In genomic region chr22:39518996-39519680, GRCh38 we compare ENCODE assay signal across 8 cellular contexts. TPM values are rescaled to one million over a fixed set of nuclear protein-coding genes. Genes with fewer than 3 reads are reported as not detected.
DNase-seq lines count a peak whose midpoint lies in the region; ATAC-seq, FAIRE-seq and TF ChIP-seq lines count a peak whose summit lies in the region.

No MANE protein-coding gene starts in this region.

- TF ChIP-seq RAD21 in K562 (CRISPR knock-in tag; conservative IDR thresholded peaks at IDR 0.05 in 1 of 2, IDR thresholded peaks at IDR 0.05 in 1 of 2), result no peak

- H3K27ac ChIP-seq in K562 (ENCODE audit: extremely low read depth, low read depth, low read length), result peak overlapping the region; percentile 100
- peak overlapping the region; percentile 97 to 99 (median 98) for H3K27ac ChIP-seq in right lobe of liver

- H3K27ac Mint-ChIP-seq in type B pancreatic cell, result peak overlapping the region; percentile 100

- peak overlapping the region; percentile 97 for H3K4me2 ChIP-seq in K562 (ENCODE audit: insufficient read depth, low read length)

- no peaks in the 10 kb centered on the region for H3K9me3 ChIP-seq in K562 (replicated peaks; ENCODE audit: control insufficient read depth, insufficient read depth, low read depth, low read length)
- no peaks in the 10 kb centered on the region for H3K9me3 ChIP-seq in right lobe of liver

- TF ChIP-seq POLR2A in K562 (conservative IDR thresholded peaks at IDR 0.05), result no peak
- TF ChIP-seq POLR2A in right lobe of liver (IDR thresholded peaks at IDR 0.05), result no peak

- peak; percentile 20 for DNase-seq in activated T-cell treated with anti-CD3 and anti-CD28 coated beads for 24 hours (ENCODE audit: low read depth)
- no peak for DNase-seq in activated T-cell treated with anti-CD3 and anti-CD28 coated beads for 4 hours
- peak; percentile 29 for DNase-seq in NCI-H2227 treated with DMSO at 0.1 percent for 48 hours (lab: John Stamatoyannopoulos, UW)
- peak in 2 of 4 experiments; percentile 52 to 62 for DNase-seq in K562 (ENCODE audit: extremely low read depth in 1 of 4, low spot score in 3 of 4)
- DNase-seq in right lobe of liver, result peak in 1 of 3 donors; percentile 3
- no peak for DNase-seq in type B pancreatic cell (ENCODE audit: extremely low spot score, unreplicated experiment)
- no peak for DNase-seq in GM13976 (ENCODE audit: low spot score)

- H3K4me1 ChIP-seq in K562 (replicated peaks in 1 of 2; ENCODE audit: control insufficient read depth in 2 of 2, insufficient read depth in 2 of 2, low read length in 2 of 2) (peaks cover 23 to 31% of the 10 kb centered on the region in 2 experiments; a peak in 4 of 5 replicates), right lobe of liver (peaks cover 0 to 28% (median 13%) of the 10 kb centered on the region in 4 donors)

- H3K4me3 ChIP-seq in K562 (peak overlapping the region; percentile 99), right lobe of liver (peak overlapping the region; percentile 100)

- peaks cover 74% of the 10 kb centered on the region for H3K79me2 ChIP-seq in K562 (ENCODE audit: control insufficient read depth, insufficient read depth, low read length)

- no peaks in the 10 kb centered on the region for H3K9me1 ChIP-seq in K562 (ENCODE audit: control insufficient read depth, insufficient read depth, low read length)

- peak; percentile 11 for FAIRE-seq in K562 (lab: Jason Lieb, UNC)

- H3K4me1 Mint-ChIP-seq in type B pancreatic cell (ENCODE audit: unreplicated experiment), result peaks cover 38% of the 10 kb centered on the region

- in situ Hi-C loops in K562 (cut with MboI), result no loop called here
- in situ Hi-C loops in GM13976 (cut with MboI; ENCODE audit: low sequenced_read_pairs, unreplicated experiment), result loop anchor here (25.0 kb wide), 1 partner anchor 357 kb away; the partner anchor contains the start of gene CBX7

- ATAC-seq in K562 (peak; percentile 37), right lobe of liver (peak in 1 of 4 donors; percentile 1), HG03432 (IDR thresholded peaks at IDR 0.05; ENCODE audit: unreplicated experiment) (no peak)

- H3K9ac ChIP-seq in K562 (ENCODE audit: insufficient read depth in 1 of 2, low read depth in 2 of 2, low read length in 2 of 2), result peak overlapping the region; percentile 99 to 100

- TF ChIP-seq CTCF in K562 (IDR thresholded peaks at IDR 0.05 in 2 of 3, conservative IDR thresholded peaks at IDR 0.05 in 1 of 3; ENCODE audit: insufficient read depth in 2 of 3, low read depth in 1 of 3, low read length in 3 of 3) (no peak), right lobe of liver (IDR thresholded peaks at IDR 0.05) (no peak), type B pancreatic cell (conservative IDR thresholded peaks at IDR 0.05) (no peak), GM13976 (IDR thresholded peaks at IDR 0.05; ENCODE audit: borderline replicate concordance, control extremely low read depth, extremely low read depth, insufficient read depth, missing control alignments) (no peak)

- no peak for TF ChIP-seq EP300 in K562 (IDR thresholded peaks at IDR 0.05; ENCODE audit: low read length)

- peaks cover 68% of the 10 kb centered on the region for H3K36me3 ChIP-seq in K562 (ENCODE audit: control insufficient read depth, insufficient read depth, low read length)
- peaks cover 18 to 51% (median 28%) of the 10 kb centered on the region in 4 donors for H3K36me3 ChIP-seq in right lobe of liver

- CTCF ChIA-PET in K562 (lab: Yijun Ruan, JAX; ENCODE audit: low intra/inter-chr PET ratio), result interaction anchor here (1.0 kb wide), 1 partner anchor 1467 kb away, joined by 3 read pairs; no protein-coding TSS in a partner anchor

- H4K20me1 ChIP-seq in K562 (replicated peaks; ENCODE audit: control insufficient read depth, insufficient read depth, low read length), result peaks cover 32% of the 10 kb centered on the region

- WGBS in K562 (ENCODE audit: insufficient coverage, low coverage, missing lambda C conversion rate), result 4% methylated on average over 22 of the region's 24 CpGs
- 0% methylated on average over 5 of the region's 24 CpGs for WGBS in right lobe of liver (ENCODE audit: insufficient coverage, low coverage, low lambda C conversion rate, missing lambda C conversion rate)

- intact Hi-C loops in K562 (cut with micrococcal nuclease) (loop anchor here (2.0 to 5.0 kb wide), 3 partner anchors 22 to 132 kb away; no protein-coding TSS in a partner anchor), right lobe of liver (cut with DNase I) (no loop called here)

- no peaks in the 10 kb centered on the region for H3K27me3 ChIP-seq in K562 (ENCODE audit: control insufficient read depth in 2 of 2, insufficient read depth in 2 of 2, low read length in 2 of 2)
- no peaks in the 10 kb centered on the region for H3K27me3 ChIP-seq in right lobe of liver

- no peaks in the 10 kb centered on the region for H3K9me3 Mint-ChIP-seq in type B pancreatic cell

- H3K36me3 Mint-ChIP-seq in type B pancreatic cell, result peaks cover 43% of the 10 kb centered on the region

- H3K27me3 Mint-ChIP-seq in type B pancreatic cell, result peaks cover 4% of the 10 kb centered on the region

- POLR2A ChIA-PET in K562 (lab: Yijun Ruan, JAX), result interaction anchor here (0.6 to 6.1 kb wide), 28 partner anchors 8 to 1156 kb away, joined by 3 to 106 read pairs (median 4); partner anchors contain the start of genes MIEF1 and RPL3

- BruUV-seq in K562 (replicated peaks; lab: Mats Ljungman, UMichigan), result no TSS peak

- peak overlapping the region; percentile 100 for H3K4me3 Mint-ChIP-seq in type B pancreatic cell

- peak overlapping the region; percentile 84 for H2AFZ ChIP-seq in K562 (ENCODE audit: low read depth, low read length)

RNA-seq across cellular contexts. Expression of gene ATF4, which starts 1.2 kb away (rescaled TPM):
- total RNA-seq in K562 (2011; cell fraction: chromatin; rRNA removed; ENCODE audit: low replicate concordance), result 183 and 296 TPM in 2 replicates
- total RNA-seq in K562 (2011; cell fraction: nucleolus; rRNA removed), result 255 and 271 TPM in 2 replicates
- 227 and 246 TPM in 2 replicates for total RNA-seq in K562 (2011; cell fraction: nucleoplasm; rRNA removed)
- total RNA-seq in K562 (2014; rRNA removed), result 311 and 355 TPM in 2 replicates
- 320 and 405 TPM in 2 replicates for total RNA-seq in K562 (2014; rRNA removed; fragmentation: Illumina TruSeq; extraction: Trizol)
- total RNA-seq in K562 (2015; rRNA removed; fragmentation: Illumina TruSeq; extraction: Trizol), result 153 and 156 TPM in 2 replicates
- total RNA-seq in K562 (2021), result 308 and 361 TPM in 2 replicates
- polyA plus RNA-seq in K562 (2011; rRNA removed), result 669 and 756 TPM in 2 replicates
- polyA plus RNA-seq in K562 (2011; cell fraction: cytosol; rRNA removed), result 757 and 998 TPM in 2 replicates
- polyA plus RNA-seq in K562 (2011; cell fraction: nucleus; rRNA removed), result 651 and 768 TPM in 2 replicates
- polyA plus RNA-seq in K562 (2012), result 264 and 832 TPM in 2 replicates
- polyA plus RNA-seq in K562 (2014; fragmentation: Illumina TruSeq; extraction: Trizol), result 528 and 598 TPM in 2 replicates
- polyA plus RNA-seq in K562 (2014; fragmentation: Nextera tagmentation; extraction: Ambion mirVana), result 100 to 1,000 TPM in 1 of 2 experiments, 10 to 100 TPM in 1; 93.1 to 125 TPM
- 638 and 723 TPM in 2 replicates for polyA plus RNA-seq in K562 (2014; rRNA removed)
- polyA minus RNA-seq in K562 (2011; rRNA and poly(A)+ RNA removed), result 190 and 217 TPM in 2 replicates
- polyA minus RNA-seq in K562 (2011; cell fraction: cytosol; rRNA and poly(A)+ RNA removed), result 89.9 and 115 TPM in 2 replicates
- 99.2 and 197 TPM in 2 replicates for polyA minus RNA-seq in K562 (2011; cell fraction: nucleus; rRNA and poly(A)+ RNA removed)
- total RNA-seq in right lobe of liver, result 100 to 1,000 TPM; 114 to 187 (median 157) TPM
- 315 and 398 TPM in 2 replicates for total RNA-seq in type B pancreatic cell (ENCODE audit: low replicate concordance)

RNA-seq across cellular contexts. Expression of gene RPS19BP1, which starts 13.4 kb away (rescaled TPM):
- 27.9 and 59.9 TPM in 2 replicates for total RNA-seq in K562 (2011; cell fraction: chromatin; rRNA removed; ENCODE audit: low replicate concordance)
- 57.2 and 59.7 TPM in 2 replicates for total RNA-seq in K562 (2011; cell fraction: nucleolus; rRNA removed)
- total RNA-seq in K562 (2011; cell fraction: nucleoplasm; rRNA removed), result 42.7 and 46.9 TPM in 2 replicates
- total RNA-seq in K562 (2014; rRNA removed) (223 and 264 TPM in 2 replicates), K562 (2014; rRNA removed; fragmentation: Illumina TruSeq; extraction: Trizol) (33.0 and 44.9 TPM in 2 replicates), K562 (2015; rRNA removed; fragmentation: Illumina TruSeq; extraction: Trizol) (84.3 and 93.3 TPM in 2 replicates), K562 (2021) (109 and 110 TPM in 2 replicates), right lobe of liver (100 to 1,000 TPM in 2 of 6 experiments, 10 to 100 TPM in 4; 31.0 to 104 (median 32.8) TPM), type B pancreatic cell (ENCODE audit: low replicate concordance) (52.3 and 59.1 TPM in 2 replicates)
- polyA plus RNA-seq in K562 (2011; rRNA removed) (75.6 and 90.4 TPM in 2 replicates), K562 (2014; fragmentation: Illumina TruSeq; extraction: Trizol) (29.0 and 64.7 TPM in 2 replicates), K562 (2014; fragmentation: Nextera tagmentation; extraction: Ambion mirVana) (1 to 10 TPM; 3.0 to 8.2 TPM), K562 (2014; rRNA removed) (216 and 229 TPM in 2 replicates)
- polyA plus RNA-seq in K562 (2011; cell fraction: cytosol; rRNA removed), result 89.9 and 177 TPM in 2 replicates
- 53.3 and 77.5 TPM in 2 replicates for polyA plus RNA-seq in K562 (2011; cell fraction: nucleus; rRNA removed)
- polyA plus RNA-seq in K562 (2012), result 85.4 and 89.3 TPM in 2 replicates
- polyA minus RNA-seq in K562 (2011; rRNA and poly(A)+ RNA removed), result 12.0 and 12.6 TPM in 2 replicates
- polyA minus RNA-seq in K562 (2011; cell fraction: cytosol; rRNA and poly(A)+ RNA removed), result 14.5 and 18.6 TPM in 2 replicates
- polyA minus RNA-seq in K562 (2011; cell fraction: nucleus; rRNA and poly(A)+ RNA removed), result 16.3 and 27.0 TPM in 2 replicates

RNA-seq across cellular contexts. Expression of gene MIEF1, which starts 17.0 kb away (rescaled TPM):
- 31.0 and 48.3 TPM in 2 replicates for total RNA-seq in K562 (2011; cell fraction: chromatin; rRNA removed; ENCODE audit: low replicate concordance)
- total RNA-seq in K562 (2011; cell fraction: nucleolus; rRNA removed), result 30.9 and 36.7 TPM in 2 replicates
- 33.9 and 34.4 TPM in 2 replicates for total RNA-seq in K562 (2011; cell fraction: nucleoplasm; rRNA removed)
- total RNA-seq in K562 (2014; rRNA removed) (25.5 and 28.3 TPM in 2 replicates), K562 (2014; rRNA removed; fragmentation: Illumina TruSeq; extraction: Trizol) (28.6 and 29.0 TPM in 2 replicates), K562 (2015; rRNA removed; fragmentation: Illumina TruSeq; extraction: Trizol) (26.8 and 27.1 TPM in 2 replicates), K562 (2021) (51.8 and 54.3 TPM in 2 replicates), right lobe of liver (10 to 100 TPM; 17.4 to 24.4 (median 21.5) TPM), type B pancreatic cell (ENCODE audit: low replicate concordance) (35.0 and 35.5 TPM in 2 replicates)
- polyA plus RNA-seq in K562 (2011; rRNA removed) (20.0 and 21.7 TPM in 2 replicates), K562 (2014; fragmentation: Illumina TruSeq; extraction: Trizol) (37.7 and 40.8 TPM in 2 replicates), K562 (2014; fragmentation: Nextera tagmentation; extraction: Ambion mirVana) (10 to 100 TPM; 10.9 to 13.1 TPM), K562 (2014; rRNA removed) (23.6 and 29.1 TPM in 2 replicates)
- 23.2 and 29.6 TPM in 2 replicates for polyA plus RNA-seq in K562 (2011; cell fraction: cytosol; rRNA removed)
- 13.3 and 18.3 TPM in 2 replicates for polyA plus RNA-seq in K562 (2011; cell fraction: nucleus; rRNA removed)
- 23.3 and 33.4 TPM in 2 replicates for polyA plus RNA-seq in K562 (2012)
- polyA minus RNA-seq in K562 (2011; rRNA and poly(A)+ RNA removed), result 31.6 and 37.3 TPM in 2 replicates
- 23.3 and 24.0 TPM in 2 replicates for polyA minus RNA-seq in K562 (2011; cell fraction: cytosol; rRNA and poly(A)+ RNA removed)
- polyA minus RNA-seq in K562 (2011; cell fraction: nucleus; rRNA and poly(A)+ RNA removed), result 13.6 and 15.8 TPM in 2 replicates

RNA-seq across cellular contexts. Expression of gene CACNA1I, which starts 51.4 kb away (rescaled TPM):
- 3.5 and 12.7 TPM in 2 replicates for total RNA-seq in K562 (2011; cell fraction: chromatin; rRNA removed; ENCODE audit: low replicate concordance)
- 3.9 and 6.0 TPM in 2 replicates for total RNA-seq in K562 (2011; cell fraction: nucleolus; rRNA removed)
- total RNA-seq in K562 (2011; cell fraction: nucleoplasm; rRNA removed), result 3.4 and 3.6 TPM in 2 replicates
- total RNA-seq in K562 (2014; rRNA removed) (0.24 and 0.32 TPM in 2 replicates), K562 (2014; rRNA removed; fragmentation: Illumina TruSeq; extraction: Trizol) (0.06 and 0.07 TPM in 2 replicates), K562 (2015; rRNA removed; fragmentation: Illumina TruSeq; extraction: Trizol) (0.11 TPM in 2 replicates), K562 (2021) (0.45 and 0.78 TPM in 2 replicates), right lobe of liver (under 1 TPM in 1 of 6 experiments, not detected in 5; 0.06 TPM), type B pancreatic cell (ENCODE audit: low replicate concordance) (0.60 and 1.1 TPM in 2 replicates)
- polyA plus RNA-seq in K562 (2011; rRNA removed) (0.22 and 0.79 TPM in 2 replicates), K562 (2014; fragmentation: Illumina TruSeq; extraction: Trizol) (0.30 and 0.31 TPM in 2 replicates), K562 (2014; fragmentation: Nextera tagmentation; extraction: Ambion mirVana) (under 1 TPM in 1 of 2 experiments, not detected in 1; 0.01 TPM), K562 (2014; rRNA removed) (0.31 and 0.41 TPM in 2 replicates)
- 0.13 and 1.0 TPM in 2 replicates for polyA plus RNA-seq in K562 (2011; cell fraction: cytosol; rRNA removed)
- polyA plus RNA-seq in K562 (2011; cell fraction: nucleus; rRNA removed), result 1.9 and 12.3 TPM in 2 replicates
- 0.56 and 0.90 TPM in 2 replicates for polyA plus RNA-seq in K562 (2012)
- polyA minus RNA-seq in K562 (2011; rRNA and poly(A)+ RNA removed), result 0.09 and 0.74 TPM in 2 replicates
- polyA minus RNA-seq in K562 (2011; cell fraction: cytosol; rRNA and poly(A)+ RNA removed), result 0.27 and 1.0 TPM in 2 replicates
- 0.56 and 2.4 TPM in 2 replicates for polyA minus RNA-seq in K562 (2011; cell fraction: nucleus; rRNA and poly(A)+ RNA removed)

Comparison
In these comparisons a context has a peak if more than half of its experiments do, and no peak if none do; other contexts are left out.
1. DNase-seq: peak in activated T-cell treated with anti-CD3 and anti-CD28 coated beads for 24 hours (single experiment) and NCI-H2227 treated with DMSO at 0.1 percent for 48 hours (single experiment); none in activated T-cell treated with anti-CD3 and anti-CD28 coated beads for 4 hours (single experiment), type B pancreatic cell (single experiment) and GM13976 (single experiment).